In genomic region chr16:30768583-30769181, GRCh38 we compare ENCODE assay signal across 30 cellular contexts. TPM values are rescaled to one million over a fixed set of nuclear protein-coding genes. Genes with fewer than 3 reads are reported as not detected.
A peak's percentile ranks its signal among the peaks of the same experiment; 100 is the strongest.
DNase-seq lines count a peak whose midpoint lies in the region; ATAC-seq and TF ChIP-seq lines count a peak whose summit lies in the region.
"Had no signal": no experiment of that assay in that cellular context is flagged by ENCODE, and none has a peak within 500 bp of the region (broad histone marks: within the 10 kb centered on the region; RNA-seq: fewer than 3 reads in every experiment).

No MANE protein-coding gene starts in this region.

- H3K9me3 ChIP-seq in mesenchymal stem cell (ENCODE audit: control insufficient read depth, low read length) (no peaks in the 10 kb centered on the region), ascending aorta (no peaks in the 10 kb centered on the region)
- H3K9me3 ChIP-seq: MG63, mucosa of descending colon, SK-N-SH had no signal

- H3K4ac ChIP-seq in mesenchymal stem cell (ENCODE audit: low read depth in 1 of 2, low read length in 2 of 2) = no peak overlapping the region

- H3K27ac ChIP-seq in mesenchymal stem cell (ENCODE audit: low read length, poor library complexity, severe bottlenecking) (no peak overlapping the region), ascending aorta (no peak overlapping the region)
- H3K27ac ChIP-seq: C4-2B had no signal

- no peaks in the 10 kb centered on the region for H3K9me3 Mint-ChIP-seq in activated CD8-positive, alpha-beta T cell treated with anti-CD3 and anti-CD28 coated beads for 36 hours
- no peaks in the 10 kb centered on the region for H3K9me3 Mint-ChIP-seq in activated CD8-positive, alpha-beta T cell treated with anti-CD3 and anti-CD28 coated beads, Interleukin-2, amount 10 ng/mL, durations not matched to agents 7 days and 5 days (ENCODE audit: insufficient read depth)
- no peaks in the 10 kb centered on the region for H3K9me3 Mint-ChIP-seq in central memory CD8-positive, alpha-beta T cell
- H3K9me3 Mint-ChIP-seq in glutamatergic neuron (ENCODE audit: unreplicated experiment) = peaks cover 11% of the 10 kb centered on the region
- H3K9me3 Mint-ChIP-seq in activated T-helper 2 cell treated with anti-CD3 and anti-CD28 coated beads, Interferon-gamma antibody, Interleukin-2, Interleukin-4, amounts not matched to agents 10 μg/mL and 5 μg/mL and 100 μg/mL, durations not matched to agents 14 hours and 24 hours and 36 hours = no peaks in the 10 kb centered on the region
- H3K9me3 Mint-ChIP-seq: activated CD4-positive, alpha-beta memory T cell treated with anti-CD3 and anti-CD28 coated beads for 36 hours; activated naive CD4-positive, alpha-beta T cell treated with anti-CD3 and anti-CD28 coated beads, Interleukin-2, amount 50 U/mL, for 24 hours; nephron; T-helper 1 cell treated with Interleukin-12 subunit alpha and Interleukin-12 subunit beta and Interleukin-4 antibody, amounts not matched to agents 30 μg/mL and 1 μg/mL, for 36 hours had no signal

- no peak overlapping the region for H2AFZ ChIP-seq in mesenchymal stem cell (ENCODE audit: low read depth, low read length)

- peaks cover 51% of the 10 kb centered on the region for H3K79me1 ChIP-seq in mesenchymal stem cell (replicated peaks; ENCODE audit: low read length, poor library complexity, severe bottlenecking)

- WGBS in mesenchymal stem cell = 97% methylated on average over 23 of the region's 23 CpGs

- H2AK5ac ChIP-seq in mesenchymal stem cell (ENCODE audit: low read length, severe bottlenecking) = no peak overlapping the region

- no peak overlapping the region for H3K18ac ChIP-seq in mesenchymal stem cell (ENCODE audit: low read depth in 1 of 2, low read length in 2 of 2)

- H3K9ac ChIP-seq in mesenchymal stem cell (ENCODE audit: low read length) = no peak overlapping the region
- H3K9ac ChIP-seq: SK-N-SH had no signal

- H4K91ac ChIP-seq in mesenchymal stem cell (ENCODE audit: low read length) = peak overlapping the region; percentile 16

- no peak overlapping the region for H3K14ac ChIP-seq in mesenchymal stem cell (ENCODE audit: low read length in 2 of 2)

- no peak overlapping the region for H2BK120ac ChIP-seq in mesenchymal stem cell (ENCODE audit: low read depth, low read length)

- ATAC-seq in activated CD8-positive, alpha-beta T cell treated with anti-CD3 and anti-CD28 coated beads for 36 hours = no peak
- ATAC-seq in activated CD8-positive, alpha-beta T cell treated with anti-CD3 and anti-CD28 coated beads, Interleukin-2, amount 10 ng/mL, durations not matched to agents 7 days and 5 days = no peak
- ATAC-seq in central memory CD8-positive, alpha-beta T cell (replicated peaks; ENCODE audit: extremely low read depth, poor library complexity, severe bottlenecking) = no peak
- ATAC-seq: activated CD4-positive, CD25-positive, alpha-beta regulatory T cell treated with anti-CD3 and anti-CD28 coated beads, Interleukin-2, amount 50 U/mL, for 24 hours had no signal

- peaks cover 8% of the 10 kb centered on the region for H3K4me1 Mint-ChIP-seq in activated CD8-positive, alpha-beta T cell treated with anti-CD3 and anti-CD28 coated beads for 36 hours (ENCODE audit: low read depth)
- H3K4me1 Mint-ChIP-seq in activated CD8-positive, alpha-beta T cell treated with anti-CD3 and anti-CD28 coated beads, Interleukin-2, amount 10 ng/mL, durations not matched to agents 7 days and 5 days (ENCODE audit: low read depth) = peaks cover 23% of the 10 kb centered on the region
- H3K4me1 Mint-ChIP-seq in central memory CD8-positive, alpha-beta T cell = peaks cover 48% of the 10 kb centered on the region
- H3K4me1 Mint-ChIP-seq in glutamatergic neuron (ENCODE audit: low read depth, unreplicated experiment) = peaks cover 4% of the 10 kb centered on the region
- peaks cover 2% of the 10 kb centered on the region for H3K4me1 Mint-ChIP-seq in activated T-helper 2 cell treated with anti-CD3 and anti-CD28 coated beads, Interferon-gamma antibody, Interleukin-2, Interleukin-4, amounts not matched to agents 10 μg/mL and 5 μg/mL and 100 μg/mL, durations not matched to agents 14 hours and 24 hours and 36 hours (ENCODE audit: low read depth)

- no peaks in the 10 kb centered on the region for H3K27me3 Mint-ChIP-seq in activated CD8-positive, alpha-beta T cell treated with anti-CD3 and anti-CD28 coated beads for 36 hours
- H3K27me3 Mint-ChIP-seq in activated CD8-positive, alpha-beta T cell treated with anti-CD3 and anti-CD28 coated beads, Interleukin-2, amount 10 ng/mL, durations not matched to agents 7 days and 5 days (ENCODE audit: low read depth) = no peaks in the 10 kb centered on the region
- no peaks in the 10 kb centered on the region for H3K27me3 Mint-ChIP-seq in central memory CD8-positive, alpha-beta T cell
- peaks cover 6% of the 10 kb centered on the region for H3K27me3 Mint-ChIP-seq in glutamatergic neuron (ENCODE audit: unreplicated experiment)
- H3K27me3 Mint-ChIP-seq in activated T-helper 2 cell treated with anti-CD3 and anti-CD28 coated beads, Interferon-gamma antibody, Interleukin-2, Interleukin-4, amounts not matched to agents 10 μg/mL and 5 μg/mL and 100 μg/mL, durations not matched to agents 14 hours and 24 hours and 36 hours (ENCODE audit: low read depth) = no peaks in the 10 kb centered on the region
- H3K27me3 Mint-ChIP-seq: activated CD4-positive, alpha-beta memory T cell treated with anti-CD3 and anti-CD28 coated beads for 36 hours; activated naive CD4-positive, alpha-beta T cell treated with anti-CD3 and anti-CD28 coated beads, Interleukin-2, amount 50 U/mL, for 24 hours had no signal

- POLR2A ChIA-PET in activated CD8-positive, alpha-beta T cell treated with anti-CD3 and anti-CD28 coated beads for 36 hours (lab: Charles Lee) = interaction anchor here (0.9 to 1.2 kb wide), 4 partner anchors 10 to 45 kb away, joined by 3 to 7 read pairs (median 4); partner anchors contain the start of gene PHKG2
- POLR2A ChIA-PET in activated CD8-positive, alpha-beta T cell treated with anti-CD3 and anti-CD28 coated beads, Interleukin-2, amount 10 ng/mL, durations not matched to agents 7 days and 5 days (lab: Charles Lee) = interaction anchor here (1.1 kb wide), 1 partner anchor 10 kb away, joined by 3 read pairs; no protein-coding TSS in a partner anchor

- TF ChIP-seq CTCF in activated CD8-positive, alpha-beta T cell treated with anti-CD3 and anti-CD28 coated beads for 36 hours (IDR thresholded peaks at IDR 0.05) = no peak
- TF ChIP-seq CTCF in glutamatergic neuron (IDR thresholded peaks at IDR 0.05; ENCODE audit: partially characterized antibody, unreplicated experiment) (no peak), ascending aorta (IDR thresholded peaks at IDR 0.05) (no peak)

- H3K27me3 ChIP-seq in mesenchymal stem cell (ENCODE audit: control insufficient read depth in 1 of 2, insufficient read depth in 1 of 2, low read length in 2 of 2) (no peaks in the 10 kb centered on the region), ascending aorta (no peaks in the 10 kb centered on the region)
- H3K27me3 ChIP-seq: MG63 had no signal

- H3K27ac Mint-ChIP-seq in activated CD8-positive, alpha-beta T cell treated with anti-CD3 and anti-CD28 coated beads for 36 hours = peak overlapping the region; percentile 30
- H3K27ac Mint-ChIP-seq in activated CD8-positive, alpha-beta T cell treated with anti-CD3 and anti-CD28 coated beads, Interleukin-2, amount 10 ng/mL, durations not matched to agents 7 days and 5 days = no peak overlapping the region
- peak overlapping the region; percentile 75 for H3K27ac Mint-ChIP-seq in central memory CD8-positive, alpha-beta T cell (ENCODE audit: low read depth)
- H3K27ac Mint-ChIP-seq in glutamatergic neuron (ENCODE audit: unreplicated experiment) = no peak overlapping the region
- H3K27ac Mint-ChIP-seq in activated T-helper 2 cell treated with anti-CD3 and anti-CD28 coated beads, Interferon-gamma antibody, Interleukin-2, Interleukin-4, amounts not matched to agents 10 μg/mL and 5 μg/mL and 100 μg/mL, durations not matched to agents 14 hours and 24 hours and 36 hours = no peak overlapping the region
- H3K27ac Mint-ChIP-seq: activated CD4-positive, alpha-beta memory T cell treated with anti-CD3 and anti-CD28 coated beads for 36 hours; activated naive CD4-positive, alpha-beta T cell treated with anti-CD3 and anti-CD28 coated beads, Interleukin-2, amount 50 U/mL, for 24 hours; nephron; T-helper 1 cell treated with Interleukin-12 subunit alpha and Interleukin-12 subunit beta and Interleukin-4 antibody, amounts not matched to agents 30 μg/mL and 1 μg/mL, for 36 hours had no signal

- H3K23ac ChIP-seq in mesenchymal stem cell (ENCODE audit: low read length in 2 of 2) = no peak overlapping the region

- H3K4me3 Mint-ChIP-seq in activated CD8-positive, alpha-beta T cell treated with anti-CD3 and anti-CD28 coated beads for 36 hours = no peak overlapping the region
- H3K4me3 Mint-ChIP-seq in activated CD8-positive, alpha-beta T cell treated with anti-CD3 and anti-CD28 coated beads, Interleukin-2, amount 10 ng/mL, durations not matched to agents 7 days and 5 days = no peak overlapping the region
- H3K4me3 Mint-ChIP-seq in central memory CD8-positive, alpha-beta T cell = no peak overlapping the region
- no peak overlapping the region for H3K4me3 Mint-ChIP-seq in glutamatergic neuron (ENCODE audit: unreplicated experiment)
- H3K4me3 Mint-ChIP-seq in activated T-helper 2 cell treated with anti-CD3 and anti-CD28 coated beads, Interferon-gamma antibody, Interleukin-2, Interleukin-4, amounts not matched to agents 10 μg/mL and 5 μg/mL and 100 μg/mL, durations not matched to agents 14 hours and 24 hours and 36 hours (ENCODE audit: low read depth) = no peak overlapping the region
- H3K4me3 Mint-ChIP-seq: activated CD4-positive, alpha-beta memory T cell treated with anti-CD3 and anti-CD28 coated beads for 36 hours; activated naive CD4-positive, alpha-beta T cell treated with anti-CD3 and anti-CD28 coated beads, Interleukin-2, amount 50 U/mL, for 24 hours; nephron; T-helper 1 cell treated with Interleukin-12 subunit alpha and Interleukin-12 subunit beta and Interleukin-4 antibody, amounts not matched to agents 30 μg/mL and 1 μg/mL, for 36 hours had no signal

- no peak overlapping the region for H2BK15ac ChIP-seq in mesenchymal stem cell (ENCODE audit: low read depth, poor library complexity, severe bottlenecking)

- H3K4me1 ChIP-seq in mesenchymal stem cell (ENCODE audit: control insufficient read depth, insufficient read depth, low read depth, low read length) (peaks cover 3% of the 10 kb centered on the region), ascending aorta (peaks cover 0 to 3% of the 10 kb centered on the region in 2 donors)

- no peak overlapping the region for H3K4me3 ChIP-seq in mesenchymal stem cell (ENCODE audit: insufficient read depth in 1 of 2, low read depth in 1 of 2, low read length in 2 of 2)
- no peak overlapping the region for H3K4me3 ChIP-seq in ascending aorta
- H3K4me3 ChIP-seq: MG63, mucosa of descending colon had no signal

- CTCF ChIA-PET in activated CD8-positive, alpha-beta T cell treated with anti-CD3 and anti-CD28 coated beads for 36 hours (lab: Charles Lee) = interaction anchor here (1.4 kb wide), 2 partner anchors 8 to 45 kb away, joined by 3 to 6 read pairs; no protein-coding TSS in a partner anchor
- CTCF ChIA-PET in activated CD8-positive, alpha-beta T cell treated with anti-CD3 and anti-CD28 coated beads, Interleukin-2, amount 10 ng/mL, durations not matched to agents 7 days and 5 days (lab: Charles Lee) = interaction anchor here (1.0 kb wide), 1 partner anchor 45 kb away, joined by 6 read pairs; no protein-coding TSS in a partner anchor

- no peak overlapping the region for H4K8ac ChIP-seq in mesenchymal stem cell (ENCODE audit: low read length)

- H2BK12ac ChIP-seq in mesenchymal stem cell (ENCODE audit: low read length in 2 of 2) = no peak overlapping the region

- intact Hi-C loops in activated CD8-positive, alpha-beta T cell treated with anti-CD3 and anti-CD28 coated beads for 36 hours (cut with micrococcal nuclease) = loop anchor here (10.0 kb wide), 1 partner anchor 54 kb away; no protein-coding TSS in a partner anchor
- intact Hi-C loops in ascending aorta (cut with DNase I) = no loop called here
- intact Hi-C loops in activated T-helper 2 cell treated with anti-CD3 and anti-CD28 coated beads, Interferon-gamma antibody, Interleukin-2, Interleukin-4, amounts not matched to agents 10 μg/mL and 5 μg/mL and 100 μg/mL, durations not matched to agents 14 hours and 24 hours and 36 hours (cut with micrococcal nuclease) = no loop called here

- H3K36me3 ChIP-seq in mesenchymal stem cell (ENCODE audit: control insufficient read depth in 1 of 2, insufficient read depth in 2 of 2, low read depth in 1 of 2, low read length in 2 of 2) (peaks cover 91 to 100% of the 10 kb centered on the region in 2 experiments), ascending aorta (peaks cover 96 to 97% of the 10 kb centered on the region in 2 donors)

- H2BK5ac ChIP-seq in mesenchymal stem cell (ENCODE audit: low read depth, low read length, poor library complexity, severe bottlenecking) = no peak overlapping the region

- H3K4me2 ChIP-seq in mesenchymal stem cell (ENCODE audit: low read length, poor library complexity, severe bottlenecking) = no peak overlapping the region
- H3K4me2 ChIP-seq: SK-N-SH had no signal

- peaks cover 52% of the 10 kb centered on the region for H3K36me3 Mint-ChIP-seq in activated CD8-positive, alpha-beta T cell treated with anti-CD3 and anti-CD28 coated beads for 36 hours (ENCODE audit: low read depth)
- H3K36me3 Mint-ChIP-seq in activated CD8-positive, alpha-beta T cell treated with anti-CD3 and anti-CD28 coated beads, Interleukin-2, amount 10 ng/mL, durations not matched to agents 7 days and 5 days (ENCODE audit: low read depth) = peaks cover 77% of the 10 kb centered on the region
- H3K36me3 Mint-ChIP-seq in central memory CD8-positive, alpha-beta T cell (ENCODE audit: insufficient read depth) = peaks cover 56% of the 10 kb centered on the region
- peaks cover 5% of the 10 kb centered on the region for H3K36me3 Mint-ChIP-seq in glutamatergic neuron (ENCODE audit: unreplicated experiment)
- peaks cover 87% of the 10 kb centered on the region for H3K36me3 Mint-ChIP-seq in activated T-helper 2 cell treated with anti-CD3 and anti-CD28 coated beads, Interferon-gamma antibody, Interleukin-2, Interleukin-4, amounts not matched to agents 10 μg/mL and 5 μg/mL and 100 μg/mL, durations not matched to agents 14 hours and 24 hours and 36 hours (ENCODE audit: low read depth)

- no peak for DNase-seq in activated CD8-positive, alpha-beta T cell treated with anti-CD3 and anti-CD28 coated beads for 36 hours
- no peak for DNase-seq in activated CD8-positive, alpha-beta T cell treated with anti-CD3 and anti-CD28 coated beads, Interleukin-2, amount 10 ng/mL, durations not matched to agents 7 days and 5 days
- no peak for DNase-seq in central memory CD8-positive, alpha-beta T cell (ENCODE audit: low spot score in 2 of 2)
- no peak for DNase-seq in mesenchymal stem cell
- DNase-seq in glutamatergic neuron = no peak
- DNase-seq in ascending aorta (ENCODE audit: low spot score in 2 of 2) = no peak
- DNase-seq in LoVo (ENCODE audit: low spot score) = no peak
- DNase-seq in activated T-helper 2 cell treated with anti-CD3 and anti-CD28 coated beads, Interferon-gamma antibody, Interleukin-2, Interleukin-4, amounts not matched to agents 10 μg/mL and 5 μg/mL and 100 μg/mL, durations not matched to agents 14 hours and 24 hours and 36 hours (ENCODE audit: low spot score) = no peak
- DNase-seq: 8988T; activated CD4-positive, alpha-beta memory T cell treated with anti-CD3 and anti-CD28 coated beads for 36 hours; activated CD8-positive, alpha-beta memory T cell treated with anti-CD3 and anti-CD28 coated beads, Interleukin-2, amount 50 U/mL, for 48 hours; anterior cingulate cortex; caudate nucleus; islet precursor cell; KBM-7; MG63; NCI-H1105; NCI-H187; NCI-H2171 treated with DMSO at 0.1 percent for 48 hours; NCI-H510A; SK-N-SH; stimulated activated CD4-positive, alpha-beta T cell treated with anti-CD3 and anti-CD28 coated beads, Interleukin-15, amount 100 ng/mL, for 24 hours; stimulated activated CD4-positive, alpha-beta T cell treated with anti-CD3 and anti-CD28 coated beads, Interleukin-4, amount 100 ng/mL, for 4 hours; trophoblast cell had no signal

RNA-seq across cellular contexts. Expression of gene RNF40, which starts 6.6 kb away (rescaled TPM):
- 10 to 100 TPM; 63.2 to 68.1 TPM for total RNA-seq in activated CD8-positive, alpha-beta T cell treated with anti-CD3 and anti-CD28 coated beads for 36 hours
- 100 to 1,000 TPM; 100 to 102 TPM for total RNA-seq in activated CD8-positive, alpha-beta T cell treated with anti-CD3 and anti-CD28 coated beads, Interleukin-2, amount 10 ng/mL, durations not matched to agents 7 days and 5 days
- 48.5 TPM for polyA plus RNA-seq in mesenchymal stem cell (2013, experiment 1 of 2)
- polyA plus RNA-seq in mesenchymal stem cell (2013, experiment 2 of 2) = 47.8 TPM
- 182 TPM for total RNA-seq in glutamatergic neuron (ENCODE audit: unreplicated experiment)
- 66.3 TPM for total RNA-seq in ascending aorta
- total RNA-seq in activated T-helper 2 cell treated with anti-CD3 and anti-CD28 coated beads, Interferon-gamma antibody, Interleukin-2, Interleukin-4, amounts not matched to agents 10 μg/mL and 5 μg/mL and 100 μg/mL, durations not matched to agents 14 hours and 24 hours and 36 hours = 83.8 and 91.6 TPM in 2 replicates

RNA-seq across cellular contexts. Expression of gene CFAP119, which starts 6.8 kb away (rescaled TPM):
- total RNA-seq in activated CD8-positive, alpha-beta T cell treated with anti-CD3 and anti-CD28 coated beads for 36 hours = 1 to 10 TPM; 3.8 to 3.9 TPM
- 1 to 10 TPM; 4.4 to 4.8 TPM for total RNA-seq in activated CD8-positive, alpha-beta T cell treated with anti-CD3 and anti-CD28 coated beads, Interleukin-2, amount 10 ng/mL, durations not matched to agents 7 days and 5 days
- polyA plus RNA-seq in mesenchymal stem cell (2013, experiment 1 of 2) = 4.8 TPM
- 4.8 TPM for polyA plus RNA-seq in mesenchymal stem cell (2013, experiment 2 of 2)
- 10.9 TPM for total RNA-seq in glutamatergic neuron (ENCODE audit: unreplicated experiment)
- not detected for total RNA-seq in ascending aorta
- 2.3 and 2.8 TPM in 2 replicates for total RNA-seq in activated T-helper 2 cell treated with anti-CD3 and anti-CD28 coated beads, Interferon-gamma antibody, Interleukin-2, Interleukin-4, amounts not matched to agents 10 μg/mL and 5 μg/mL and 100 μg/mL, durations not matched to agents 14 hours and 24 hours and 36 hours

RNA-seq across cellular contexts. Expression of gene ZNF629, which starts 18.3 kb away (rescaled TPM):
- total RNA-seq in activated CD8-positive, alpha-beta T cell treated with anti-CD3 and anti-CD28 coated beads for 36 hours = 1 to 10 TPM; 2.8 to 3.2 TPM
- 1 to 10 TPM; 1.7 to 1.9 TPM for total RNA-seq in activated CD8-positive, alpha-beta T cell treated with anti-CD3 and anti-CD28 coated beads, Interleukin-2, amount 10 ng/mL, durations not matched to agents 7 days and 5 days
- polyA plus RNA-seq in mesenchymal stem cell (2013, experiment 1 of 2) = 13.8 TPM
- polyA plus RNA-seq in mesenchymal stem cell (2013, experiment 2 of 2) = 13.2 TPM
- total RNA-seq in glutamatergic neuron (ENCODE audit: unreplicated experiment) (42.5 TPM), ascending aorta (12.3 TPM)
- 0.78 and 0.82 TPM in 2 replicates for total RNA-seq in activated T-helper 2 cell treated with anti-CD3 and anti-CD28 coated beads, Interferon-gamma antibody, Interleukin-2, Interleukin-4, amounts not matched to agents 10 μg/mL and 5 μg/mL and 100 μg/mL, durations not matched to agents 14 hours and 24 hours and 36 hours

RNA-seq across cellular contexts. Expression of gene PHKG2, which starts 20.5 kb away (rescaled TPM):
- 10 to 100 TPM; 27.8 to 30.3 TPM for total RNA-seq in activated CD8-positive, alpha-beta T cell treated with anti-CD3 and anti-CD28 coated beads for 36 hours
- total RNA-seq in activated CD8-positive, alpha-beta T cell treated with anti-CD3 and anti-CD28 coated beads, Interleukin-2, amount 10 ng/mL, durations not matched to agents 7 days and 5 days = 10 to 100 TPM; 42.1 to 43.7 TPM
- polyA plus RNA-seq in mesenchymal stem cell (2013, experiment 1 of 2) = 22.5 TPM
- polyA plus RNA-seq in mesenchymal stem cell (2013, experiment 2 of 2) = 21.9 TPM
- total RNA-seq in glutamatergic neuron (ENCODE audit: unreplicated experiment) (32.6 TPM), ascending aorta (78.8 TPM)
- 38.1 and 41.6 TPM in 2 replicates for total RNA-seq in activated T-helper 2 cell treated with anti-CD3 and anti-CD28 coated beads, Interferon-gamma antibody, Interleukin-2, Interleukin-4, amounts not matched to agents 10 μg/mL and 5 μg/mL and 100 μg/mL, durations not matched to agents 14 hours and 24 hours and 36 hours

Comparison
In these comparisons a context has a peak if more than half of its experiments do, and no peak if none do; other contexts are left out.
1. H3K27ac Mint-ChIP-seq: peak in activated CD8-positive, alpha-beta T cell treated with anti-CD3 and anti-CD28 coated beads for 36 hours (single experiment) and central memory CD8-positive, alpha-beta T cell (single experiment); none in activated CD8-positive, alpha-beta T cell treated with anti-CD3 and anti-CD28 coated beads, Interleukin-2, amount 10 ng/mL, durations not matched to agents 7 days and 5 days (single experiment), glutamatergic neuron (single experiment) and activated T-helper 2 cell treated with anti-CD3 and anti-CD28 coated beads, Interferon-gamma antibody, Interleukin-2, Interleukin-4, amounts not matched to agents 10 μg/mL and 5 μg/mL and 100 μg/mL, durations not matched to agents 14 hours and 24 hours and 36 hours (single experiment).